ENCODE assay signal across 12 cellular contexts in genomic region chr17:80482555-80483308, GRCh38. TPM values are rescaled to one million over a fixed set of nuclear protein-coding genes. Genes with fewer than 3 reads are reported as not detected.
DNase-seq lines count a peak whose midpoint lies in the region; FAIRE-seq and TF ChIP-seq lines count a peak whose summit lies in the region.
"Had no signal": no experiment of that assay in that cellular context is flagged by ENCODE, and none has a peak within 500 bp of the region (broad histone marks: within the 10 kb centered on the region; RNA-seq: fewer than 3 reads in every experiment).

No MANE protein-coding gene starts in this region.

- DNase-seq in ELF-1 (ENCODE audit: low read depth, low spot score) (peak; percentile 52), M059J (ENCODE audit: low read depth) (peak; percentile 38), H1 (ENCODE audit: low read depth in 1 of 2, low spot score in 2 of 2) (no peak), small intestine (peak; percentile 23), NCI-H2227 (lab: John Stamatoyannopoulos, UW; ENCODE audit: unreplicated experiment) (no peak), NCI-H526 treated with DMSO at 0.1 percent for 48 hours (lab: John Stamatoyannopoulos, UW) (no peak), uterus (no peak)
- DNase-seq: CD8-positive, alpha-beta T cell; Kasumi-1; NCI-H187; NCI-H446 had no signal

- H2BK20ac ChIP-seq in H1 (ENCODE audit: low read length), result 0 out of 2 replicates have a peak overlapping the region, but pooled peaks have one; percentile 18

- H4K20me1 ChIP-seq in H1 (replicated peaks in 1 of 2; ENCODE audit: control insufficient read depth in 1 of 2, insufficient read depth in 2 of 2, low read length in 2 of 2), result peaks cover 0 to 6% of the 10 kb centered on the region in 2 experiments

- no peak overlapping the region for H4K5ac ChIP-seq in H1 (ENCODE audit: insufficient read length, low read depth, low read length)

- 84% methylated on average over 14 of the region's 16 CpGs; no CpG with 5 or more reads in 1 of the 2 experiments for WGBS in H1 (ENCODE audit: extremely low coverage in 1 of 2, insufficient coverage in 1 of 2, insufficient read length in 1 of 2, insufficient replicate concordance in 2 of 2, low coverage in 1 of 2, low lambda C conversion rate in 2 of 2, missing lambda C conversion rate in 1 of 2), 2 experiments
- 48 to 61% (median 57%) methylated on average over 16 of the region's 16 CpGs for WGBS in small intestine, 3 donors

- no peak overlapping the region for H3K56ac ChIP-seq in H1 (replicated peaks; ENCODE audit: insufficient read length, low read depth, low read length)

- H3K9me3 ChIP-seq in H1 (ENCODE audit: insufficient read depth in 2 of 2, low read depth in 1 of 2, low read length in 1 of 2), result no peaks in the 10 kb centered on the region
- no peaks in the 10 kb centered on the region for H3K9me3 ChIP-seq in small intestine (ENCODE audit: control insufficient read depth, low read depth)
- no peaks in the 10 kb centered on the region for H3K9me3 ChIP-seq in uterus

- H3K27ac ChIP-seq in H1 (ENCODE audit: low read depth, low read length) (no peak overlapping the region), small intestine (ENCODE audit: low read depth in 1 of 2, low read length in 1 of 2) (no peak overlapping the region), uterus (no peak overlapping the region)

- TF ChIP-seq EP300 in H1 (IDR thresholded peaks at IDR 0.05; ENCODE audit: borderline replicate concordance in 1 of 2, low read depth in 2 of 2, low read length in 2 of 2), result no peak

- no peak overlapping the region for H3K23ac ChIP-seq in H1 (ENCODE audit: insufficient read length)

- no peak overlapping the region for H4K8ac ChIP-seq in H1 (ENCODE audit: extremely low read depth, insufficient read depth, low read length)

- FAIRE-seq in H1 (lab: Jason Lieb, UNC), result no peak
- no peak for FAIRE-seq in small intestine (lab: Jason Lieb, UNC)
- FAIRE-seq: H54 had no signal

- no peak overlapping the region for H3K18ac ChIP-seq in H1 (ENCODE audit: extremely low read depth, low read length)

- H2BK120ac ChIP-seq in H1 (replicated peaks; ENCODE audit: low read depth, low read length), result no peak overlapping the region

- no peak overlapping the region for H4K91ac ChIP-seq in H1 (replicated peaks; ENCODE audit: insufficient read length, low read length)

- H3K4ac ChIP-seq in H1 (replicated peaks; ENCODE audit: insufficient read length, low read depth, low read length), result no peak overlapping the region

- no peak for TF ChIP-seq RAD21 in H1 (IDR thresholded peaks at IDR 0.05 in 1 of 2, conservative IDR thresholded peaks at IDR 0.05 in 1 of 2; ENCODE audit: low read depth in 2 of 2, low read length in 2 of 2)

- intact Hi-C loops in uterus (cut with DNase I; ENCODE audit: low total_unique reads), result no loop called here

- H3K4me1 ChIP-seq in H1 (replicated peaks in 1 of 4; ENCODE audit: control insufficient read depth in 3 of 4, insufficient read depth in 4 of 4, low read length in 3 of 4), result peaks cover 0 to 26% (median 12%) of the 10 kb centered on the region in 4 experiments; a peak in 5 of 7 replicates
- H3K4me1 ChIP-seq in small intestine (ENCODE audit: control insufficient read depth in 2 of 2, insufficient read depth in 1 of 2, low read depth in 1 of 2, low read length in 1 of 2), result no peaks in the 10 kb centered on the region
- H3K4me1 ChIP-seq in uterus, result peaks cover 0 to 6% of the 10 kb centered on the region in 2 donors

- H3K4me2 ChIP-seq in H1 (ENCODE audit: insufficient read depth in 1 of 2, low read depth in 2 of 2, low read length in 2 of 2), result no peak overlapping the region

- no peak overlapping the region for H2BK5ac ChIP-seq in H1 (ENCODE audit: low read depth, low read length)

- no peak overlapping the region for H2AFZ ChIP-seq in H1 (ENCODE audit: low read length)

- TF ChIP-seq CTCF in H1 (IDR thresholded peaks at IDR 0.05; ENCODE audit: control extremely low read depth in 1 of 3, insufficient read depth in 1 of 3, low read depth in 1 of 3, low read length in 3 of 3), result no peak
- TF ChIP-seq CTCF in uterus (IDR thresholded peaks at IDR 0.05), result no peak

- H3K23me2 ChIP-seq in H1 (ENCODE audit: low read depth, low read length), result peaks cover 9% of the 10 kb centered on the region

- H3K79me1 ChIP-seq in H1 (ENCODE audit: low read depth, low read length), result no peaks in the 10 kb centered on the region

- H3K79me2 ChIP-seq in H1 (ENCODE audit: control insufficient read depth in 1 of 2, insufficient read depth in 2 of 2, low read length in 2 of 2), result no peaks in the 10 kb centered on the region

- H3K27me3 ChIP-seq in H1 (replicated peaks in 1 of 4; ENCODE audit: control insufficient read depth in 3 of 4, extremely low read depth in 1 of 4, insufficient read depth in 3 of 4, low read length in 3 of 4) (peaks cover 33 to 54% (median 51%) of the 10 kb centered on the region in 4 experiments), small intestine (ENCODE audit: control insufficient read depth in 2 of 2, insufficient read depth in 2 of 2, low read length in 2 of 2) (peaks cover 11 to 36% of the 10 kb centered on the region in 2 donors), uterus (peaks cover 21 to 22% of the 10 kb centered on the region in 2 donors)

- POLR2A ChIA-PET in H1 (lab: Charles Lee; ENCODE audit: partially characterized antibody), result interaction anchor here (0.5 kb wide), 1 partner anchor 334 kb away, joined by 3 read pairs; no protein-coding TSS in a partner anchor

- CTCF ChIA-PET in H1 (lab: Charles Lee; ENCODE audit: partially characterized antibody), result interaction anchor here (1.0 to 1.4 kb wide), 4 partner anchors 11 to 47 kb away, joined by 3 to 4 read pairs (median 4); no protein-coding TSS in a partner anchor

- TF ChIP-seq POLR2A in H1 (IDR thresholded peaks at IDR 0.05; ENCODE audit: control extremely low read depth in 1 of 2, low read depth in 2 of 2, low read length in 2 of 2) (no peak), uterus (IDR thresholded peaks at IDR 0.05) (no peak)

- peak overlapping the region; percentile 43; the same call in 1 of the 2 replicates for H2BK12ac ChIP-seq in H1 (ENCODE audit: low read depth, low read length)

- no peak overlapping the region for H2BK15ac ChIP-seq in H1 (ENCODE audit: low read length)

- H3K36me3 ChIP-seq in H1 (ENCODE audit: control insufficient read depth in 2 of 4, insufficient read depth in 4 of 4, low read length in 3 of 4) (no peaks in the 10 kb centered on the region; a peak in 1 of 8 replicates), small intestine (ENCODE audit: control insufficient read depth in 2 of 2, insufficient read depth in 2 of 2, low read length in 2 of 2) (no peaks in the 10 kb centered on the region), uterus (no peaks in the 10 kb centered on the region)

- H3K14ac ChIP-seq in H1 (ENCODE audit: insufficient read length), result no peak overlapping the region

- H3K4me3 ChIP-seq in H1 (ENCODE audit: extremely low read depth in 1 of 4, insufficient read depth in 2 of 4, low read depth in 3 of 4, low read length in 4 of 4), result no peak overlapping the region
- H3K4me3 ChIP-seq in small intestine (ENCODE audit: low read depth in 1 of 2, low read length in 2 of 2), result no peak overlapping the region
- H3K4me3 ChIP-seq in uterus, result no peak overlapping the region

- no peak overlapping the region for H3K9ac ChIP-seq in H1 (replicated peaks in 1 of 4; ENCODE audit: extremely low read depth in 1 of 4, low read depth in 3 of 4, low read length in 3 of 4)

- H2AK5ac ChIP-seq in H1 (ENCODE audit: low read depth, low read length), result no peak overlapping the region

TF ChIP-seq in H1, 55 proteins besides CTCF, POLR2A, EP300 and RAD21:
- TF ChIP-seq CHD2 (IDR thresholded peaks at IDR 0.05; ENCODE audit: low read length), result no peak
- TF ChIP-seq SP4 (IDR thresholded peaks at IDR 0.05; ENCODE audit: low read length), result no peak

RNA-seq across cellular contexts. Expression of gene NPTX1, which starts 6.3 kb away (rescaled TPM):
- 0.79 and 2.0 TPM in 2 replicates for total RNA-seq in M059J (2014; rRNA removed; shearing (Covaris generic))
- total RNA-seq in H1 (2021; fragmentation: NEBNext Ultra II Directional; extraction: Animal tissue kit (Norgen Biotek cat#: 25700)), result 12.0 and 14.8 TPM in 2 replicates
- 17.9 and 35.0 TPM in 2 replicates for polyA plus RNA-seq in H1 (2011; rRNA removed)
- 23.1 TPM for polyA plus RNA-seq in H1 (2011; cell fraction: cytosol; rRNA removed)
- polyA plus RNA-seq in H1 (2011; cell fraction: nucleus; rRNA removed), result 54.8 TPM
- polyA plus RNA-seq in H1 (2012, experiment 1 of 2), result 10.6 to 21.0 TPM (median 15.1 TPM) in 4 replicates
- 7.3 TPM for polyA plus RNA-seq in H1 (2012, experiment 2 of 2)
- polyA plus RNA-seq in H1 (2013, experiment 1 of 2), result 3.9 TPM
- polyA plus RNA-seq in H1 (2013, experiment 2 of 2), result 3.1 TPM
- 12.1 and 20.6 TPM in 2 replicates for polyA minus RNA-seq in H1 (2011; rRNA and poly(A)+ RNA removed)
- 21.1 TPM for polyA minus RNA-seq in H1 (2011; cell fraction: cytosol; rRNA and poly(A)+ RNA removed)
- 22.5 TPM for polyA minus RNA-seq in H1 (2011; cell fraction: nucleus; rRNA and poly(A)+ RNA removed)
- polyA plus RNA-seq in small intestine, result under 1 TPM in 1 of 3 donors, not detected in 2; 0.39 TPM
- 1 to 10 TPM in 2 of 4 donors, not detected in 2; 1.6 to 2.1 TPM for total RNA-seq in uterus

Comparison
In these comparisons a context has a peak if more than half of its experiments do, and no peak if none do; other contexts are left out.
1. DNase-seq: peak in ELF-1 (single experiment), M059J (single experiment) and small intestine (single experiment); none in H1 (0 of 2), NCI-H2227 (single experiment), NCI-H526 treated with DMSO at 0.1 percent for 48 hours (single experiment) and uterus (0 of 2).